16 cellular contexts compared by ENCODE assay signal in the genomic region with DNA sequence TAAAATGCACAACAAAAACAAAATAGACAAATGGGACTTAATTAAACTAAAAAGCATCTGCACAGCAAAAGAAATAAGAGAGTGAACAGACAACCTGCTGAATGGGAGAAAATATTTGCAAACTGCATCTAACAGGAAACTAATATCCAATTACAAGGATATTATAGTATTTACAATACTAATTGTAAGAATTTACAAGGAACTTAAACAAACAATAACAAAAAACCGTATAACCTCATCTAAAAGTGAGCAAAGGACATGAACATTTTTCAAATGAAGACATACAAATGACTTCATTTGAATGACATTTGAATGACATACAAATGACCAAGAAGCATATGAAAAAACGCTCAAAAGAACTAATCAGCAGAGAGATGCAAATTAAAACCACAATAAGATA.
A peak's percentile ranks its signal among the peaks of the same experiment; 100 is the strongest.
DNase-seq lines count a peak whose midpoint lies in the region; ATAC-seq, FAIRE-seq and TF ChIP-seq lines count a peak whose summit lies in the region.
"Had no signal": no experiment of that assay in that cellular context is flagged by ENCODE, and none has a peak within 500 bp of the region (broad histone marks: within the 10 kb centered on the region; RNA-seq: fewer than 3 reads in every experiment).

No MANE protein-coding gene starts in this region.

- H3K4me3 ChIP-seq in GM23248, result no peak overlapping the region

- no peaks in the 10 kb centered on the region for H3K27me3 ChIP-seq in GM23248 (replicated peaks; ENCODE audit: insufficient read depth)

- DNase-seq in GM23248 (no peak), NCI-H526 treated with DMSO at 0.1 percent for 48 hours (lab: John Stamatoyannopoulos, UW) (peak; percentile 77), left colon (no peak), GF-D8 (lab: John Stamatoyannopoulos, UW) (no peak), cerebellar cortex (ENCODE audit: low spot score) (no peak)
- DNase-seq: AML-193; Caco-2; CD4-positive, alpha-beta T cell; DMS79; GDM1; H9 had no signal

- no peak overlapping the region for H3K9ac ChIP-seq in GM23248

- 90 to 97% methylated on average over 2 of the region's 2 CpGs for WGBS in GM23248 (ENCODE audit: low coverage in 1 of 2, low lambda C conversion rate in 2 of 2, missing lambda C conversion rate in 2 of 2), 2 experiments

- H3K4me2 ChIP-seq in GM23248 (ENCODE audit: unreplicated experiment), result no peak overlapping the region

- no peaks in the 10 kb centered on the region for H3K9me2 ChIP-seq in GM23248 (ENCODE audit: insufficient read depth)

- intact Hi-C loops in left colon (cut with DNase I, micrococcal nuclease), result no loop called here

- no peaks in the 10 kb centered on the region for H3K9me3 ChIP-seq in GM23248 (ENCODE audit: low read depth)
- H3K9me3 ChIP-seq: Caco-2 had no signal

- H3K79me2 ChIP-seq in GM23248 (ENCODE audit: insufficient read depth), result peaks cover 100% of the 10 kb centered on the region

- H4K20me1 ChIP-seq in GM23248 (ENCODE audit: insufficient read depth), result peaks cover 6% of the 10 kb centered on the region; the same call in 1 of the 2 replicates

- no peak for ATAC-seq in left colon

- H3K4me1 ChIP-seq in GM23248 (ENCODE audit: insufficient read depth), result peaks cover 16% of the 10 kb centered on the region
- H3K4me1 ChIP-seq: Caco-2 had no signal

- no peak for TF ChIP-seq CTCF in 22Rv1 (IDR thresholded peaks at IDR 0.05)

- FAIRE-seq in endometrium (lab: Jason Lieb, UNC), result peak; percentile 48
- FAIRE-seq: D721Med, H1 had no signal

- in situ Hi-C loops in GM23248 (cut with MboI), result no loop called here

- peak overlapping the region; percentile 52 for H3K27ac ChIP-seq in 22Rv1
- peak overlapping the region; percentile 3; the same call in 1 of the 2 replicates for H3K27ac ChIP-seq in GM23248
- H3K27ac ChIP-seq: HL-60 had no signal

- no peaks in the 10 kb centered on the region for H3K36me3 ChIP-seq in GM23248 (ENCODE audit: low read depth)

- no peak overlapping the region for H2AFZ ChIP-seq in GM23248

- H3F3A ChIP-seq in GM23248 (ENCODE audit: insufficient read depth), result peaks cover 7% of the 10 kb centered on the region
